Comparison of ENCODE assay signal across 10 cellular contexts in the genomic region with DNA sequence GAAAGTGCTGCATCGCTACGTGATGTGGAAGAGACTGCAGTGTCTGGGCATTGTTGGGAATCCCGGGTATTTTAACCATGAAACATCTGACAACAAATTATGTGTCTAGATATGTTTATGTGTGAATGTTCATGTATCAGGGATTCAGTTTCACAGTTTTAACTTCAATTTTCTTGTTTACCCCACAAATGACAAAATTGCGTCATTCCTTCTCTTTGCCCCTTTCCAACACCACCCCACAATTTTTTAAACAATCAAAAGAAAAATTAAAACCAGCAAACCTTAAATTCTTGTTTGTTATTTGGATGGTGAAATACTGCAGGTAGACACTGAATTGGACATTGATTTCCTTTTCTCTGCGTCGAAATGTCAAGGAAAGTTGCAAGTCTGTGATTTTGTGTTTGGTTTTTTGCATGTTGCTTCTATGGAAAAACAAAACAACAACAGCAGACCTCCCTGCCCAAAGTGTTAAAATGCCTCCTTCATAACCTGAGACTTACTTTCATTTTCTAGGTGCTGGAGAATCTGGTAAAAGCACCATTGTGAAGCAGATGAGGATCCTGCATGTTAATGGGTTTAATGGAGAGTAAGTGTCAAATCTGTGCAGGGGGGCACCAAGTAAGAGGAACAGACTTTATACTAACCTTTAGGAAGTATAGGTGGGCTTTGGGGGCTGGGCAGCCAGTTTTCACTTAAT. TPM values are rescaled to one million over a fixed set of nuclear protein-coding genes. Genes with fewer than 3 reads are reported as not detected.
DNase-seq lines count a peak whose midpoint lies in the region; ATAC-seq and TF ChIP-seq lines count a peak whose summit lies in the region.
"Had no signal": no experiment of that assay in that cellular context is flagged by ENCODE, and none has a peak within 500 bp of the region (broad histone marks: within the 10 kb centered on the region; RNA-seq: fewer than 3 reads in every experiment).

No MANE protein-coding gene starts in this region.

- H3K27me3 Mint-ChIP-seq in activated CD4-positive, alpha-beta T cell treated with anti-CD3 and anti-CD28 coated beads for 36 hours, result no peaks in the 10 kb centered on the region
- H3K27me3 Mint-ChIP-seq in WTC11 (ENCODE audit: low read depth), result no peaks in the 10 kb centered on the region
- H3K27me3 Mint-ChIP-seq in stimulated activated memory B cell treated with anti-CD40 and anti-IgM and Interleukin-4, amounts not matched to agents 10 μg/mL and 1 μg/mL and 100 μg/mL, for 72 hours, result no peaks in the 10 kb centered on the region

- peaks cover 57% of the 10 kb centered on the region for H3K36me3 Mint-ChIP-seq in activated CD4-positive, alpha-beta T cell treated with anti-CD3 and anti-CD28 coated beads for 36 hours (ENCODE audit: low read depth)
- peaks cover 27% of the 10 kb centered on the region for H3K36me3 Mint-ChIP-seq in WTC11
- peaks cover 51% of the 10 kb centered on the region for H3K36me3 Mint-ChIP-seq in stimulated activated memory B cell treated with anti-CD40 and anti-IgM and Interleukin-4, amounts not matched to agents 10 μg/mL and 1 μg/mL and 100 μg/mL, for 72 hours

- H3K9me3 Mint-ChIP-seq in activated CD4-positive, alpha-beta T cell treated with anti-CD3 and anti-CD28 coated beads for 36 hours (ENCODE audit: low read depth), result no peaks in the 10 kb centered on the region
- H3K9me3 Mint-ChIP-seq in WTC11, result no peaks in the 10 kb centered on the region
- no peaks in the 10 kb centered on the region for H3K9me3 Mint-ChIP-seq in stimulated activated memory B cell treated with anti-CD40 and anti-IgM and Interleukin-4, amounts not matched to agents 10 μg/mL and 1 μg/mL and 100 μg/mL, for 72 hours

- no peak for ATAC-seq in activated CD4-positive, alpha-beta T cell treated with anti-CD3 and anti-CD28 coated beads for 36 hours
- ATAC-seq in WTC11 (no peak), GM18505 (IDR thresholded peaks at IDR 0.05; ENCODE audit: unreplicated experiment) (no peak)
- ATAC-seq in stimulated activated memory B cell treated with anti-CD40 and anti-IgM and Interleukin-4, amounts not matched to agents 10 μg/mL and 1 μg/mL and 100 μg/mL, for 72 hours, result no peak

- no peak for DNase-seq in activated CD4-positive, alpha-beta T cell treated with anti-CD3 and anti-CD28 coated beads for 36 hours
- DNase-seq in activated CD4-positive, alpha-beta T cell treated with anti-CD3 and anti-CD28 coated beads for 4 hours, result no peak
- DNase-seq in WTC11 (ENCODE audit: low spot score) (no peak), fibroblast of villous mesenchyme (ENCODE audit: low read depth) (no peak), NCI-H2107 (lab: John Stamatoyannopoulos, UW) (no peak), islet precursor cell (no peak)
- DNase-seq: occipital lobe, SHP77 treated with DMSO at 0.1 percent for 48 hours had no signal

- H3K4me3 ChIP-seq in fibroblast of villous mesenchyme (ENCODE audit: low read depth, low read length), result peak overlapping the region; percentile 21

- intact Hi-C loops in activated CD4-positive, alpha-beta T cell treated with anti-CD3 and anti-CD28 coated beads for 36 hours (cut with DNase I, micrococcal nuclease), result loop anchor here in 1 of 2 experiments (10.0 kb wide), 1 partner anchor 1500 kb away; the partner anchor contains the start of gene RBM38

- no peak for TF ChIP-seq POLR2A in GM18505 (IDR thresholded peaks at IDR 0.05; ENCODE audit: borderline replicate concordance, extremely low read depth, insufficient read depth, insufficient read length)

- POLR2A ChIA-PET in activated CD4-positive, alpha-beta T cell treated with anti-CD3 and anti-CD28 coated beads for 36 hours (lab: Charles Lee), result no interaction called here
- POLR2A ChIA-PET in WTC11 (lab: Charles Lee), result no interaction called here

- peak overlapping the region; percentile 97 for H3K27ac Mint-ChIP-seq in activated CD4-positive, alpha-beta T cell treated with anti-CD3 and anti-CD28 coated beads for 36 hours
- peak overlapping the region; percentile 86 for H3K27ac Mint-ChIP-seq in WTC11
- peak overlapping the region; percentile 38 for H3K27ac Mint-ChIP-seq in stimulated activated memory B cell treated with anti-CD40 and anti-IgM and Interleukin-4, amounts not matched to agents 10 μg/mL and 1 μg/mL and 100 μg/mL, for 72 hours

- CTCF ChIA-PET in activated CD4-positive, alpha-beta T cell treated with anti-CD3 and anti-CD28 coated beads for 36 hours (lab: Charles Lee), result interaction anchor here (1.4 kb wide), 1 partner anchor 16 kb away, joined by 3 read pairs; no protein-coding TSS in a partner anchor
- CTCF ChIA-PET in WTC11 (lab: Charles Lee), result no interaction called here

- peak overlapping the region; percentile 90 for H3K4me3 Mint-ChIP-seq in activated CD4-positive, alpha-beta T cell treated with anti-CD3 and anti-CD28 coated beads for 36 hours
- peak overlapping the region; percentile 94 for H3K4me3 Mint-ChIP-seq in WTC11
- H3K4me3 Mint-ChIP-seq in stimulated activated memory B cell treated with anti-CD40 and anti-IgM and Interleukin-4, amounts not matched to agents 10 μg/mL and 1 μg/mL and 100 μg/mL, for 72 hours, result peak overlapping the region; percentile 72

- H3K4me1 Mint-ChIP-seq in activated CD4-positive, alpha-beta T cell treated with anti-CD3 and anti-CD28 coated beads for 36 hours, result peaks cover 60% of the 10 kb centered on the region
- H3K4me1 Mint-ChIP-seq in WTC11, result peaks cover 73% of the 10 kb centered on the region
- H3K4me1 Mint-ChIP-seq in stimulated activated memory B cell treated with anti-CD40 and anti-IgM and Interleukin-4, amounts not matched to agents 10 μg/mL and 1 μg/mL and 100 μg/mL, for 72 hours, result peaks cover 74% of the 10 kb centered on the region

- no peak for TF ChIP-seq CTCF in WTC11 (IDR thresholded peaks at IDR 0.05)
- TF ChIP-seq CTCF in fibroblast of villous mesenchyme (IDR thresholded peaks at IDR 0.05; ENCODE audit: insufficient read depth, low read depth, low read length), result no peak

TF ChIP-seq in WTC11, 78 proteins besides CTCF, POLR2A, EP300 and RAD21 (continues in another document):
- TF ChIP-seq NR3C1 (CRISPR knock-in tag; conservative IDR thresholded peaks at IDR 0.05; ENCODE audit: low read depth) (no peak), TEAD1 (CRISPR knock-in tag; IDR thresholded peaks at IDR 0.05) (no peak), TP53 (CRISPR knock-in tag; IDR thresholded peaks at IDR 0.05) (no peak), ELF4 (CRISPR knock-in tag; IDR thresholded peaks at IDR 0.05; ENCODE audit: low read depth) (no peak), ZNF416 (CRISPR knock-in tag; IDR thresholded peaks at IDR 0.05) (no peak), FOXP4 (CRISPR knock-in tag; IDR thresholded peaks at IDR 0.05) (no peak), ZNF219 (CRISPR knock-in tag; IDR thresholded peaks at IDR 0.05; ENCODE audit: borderline replicate concordance) (no peak)
- TF ChIP-seq, protein P1, sequence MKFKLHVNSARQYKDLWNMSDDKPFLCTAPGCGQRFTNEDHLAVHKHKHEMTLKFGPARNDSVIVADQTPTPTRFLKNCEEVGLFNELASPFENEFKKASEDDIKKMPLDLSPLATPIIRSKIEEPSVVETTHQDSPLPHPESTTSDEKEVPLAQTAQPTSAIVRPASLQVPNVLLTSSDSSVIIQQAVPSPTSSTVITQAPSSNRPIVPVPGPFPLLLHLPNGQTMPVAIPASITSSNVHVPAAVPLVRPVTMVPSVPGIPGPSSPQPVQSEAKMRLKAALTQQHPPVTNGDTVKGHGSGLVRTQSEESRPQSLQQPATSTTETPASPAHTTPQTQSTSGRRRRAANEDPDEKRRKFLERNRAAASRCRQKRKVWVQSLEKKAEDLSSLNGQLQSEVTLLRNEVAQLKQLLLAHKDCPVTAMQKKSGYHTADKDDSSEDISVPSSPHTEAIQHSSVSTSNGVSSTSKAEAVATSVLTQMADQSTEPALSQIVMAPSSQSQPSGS (CRISPR knock-in tag; IDR thresholded peaks at IDR 0.05; ENCODE audit: borderline replicate concordance, low read depth), result no peak

RNA-seq across cellular contexts. Expression of gene GNAS, which starts 42.7 kb away (rescaled TPM):
- total RNA-seq in activated CD4-positive, alpha-beta T cell treated with anti-CD3 and anti-CD28 coated beads for 36 hours, result 100 to 1,000 TPM; 713 to 965 TPM
- 868 to 954 TPM (median 912 TPM) in 3 replicates for total RNA-seq in WTC11 (2021)
- total RNA-seq in fibroblast of villous mesenchyme, result 345 and 361 TPM in 2 replicates

RNA-seq across cellular contexts. Expression of gene GNAS-AS1, which starts 44.5 kb away (rescaled TPM):
- total RNA-seq in activated CD4-positive, alpha-beta T cell treated with anti-CD3 and anti-CD28 coated beads for 36 hours, result 1 to 10 TPM; 1.1 to 1.9 TPM
- total RNA-seq in WTC11 (2021) (12.2 to 13.4 TPM (median 12.8 TPM) in 3 replicates), fibroblast of villous mesenchyme (0.43 and 0.64 TPM in 2 replicates)

Comparison
In these comparisons a context has a peak if more than half of its experiments do, and no peak if none do; other contexts are left out.
1. H3K27ac Mint-ChIP-seq: peak in every context shown above with its lines; median percentile 97 in activated CD4-positive, alpha-beta T cell treated with anti-CD3 and anti-CD28 coated beads for 36 hours; 86 in WTC11; 38 in stimulated activated memory B cell treated with anti-CD40 and anti-IgM and Interleukin-4, amounts not matched to agents 10 μg/mL and 1 μg/mL and 100 μg/mL, for 72 hours.